In genomic region chr19:48302600-48302959, GRCh38 we compare ENCODE assay signal across 28 cellular contexts. TPM values are rescaled to one million over a fixed set of nuclear protein-coding genes. Genes with fewer than 3 reads are reported as not detected.
"Had no signal": no experiment of that assay in that cellular context is flagged by ENCODE, and none has a peak within 500 bp of the region (broad histone marks: within the 10 kb centered on the region; RNA-seq: fewer than 3 reads in every experiment).

No MANE protein-coding gene starts in this region.

- DNase-seq: activated B cell treated with CpG ODN at 0.5 μM for 24 hours; activated CD4-positive, alpha-beta T cell treated with anti-CD3 and anti-CD28 coated beads for 48 hours; activated CD4-positive, alpha-beta T cell treated with anti-CD3 and anti-CD28 coated beads, Interleukin-2, amount 50 U/mL, for 1 hour; activated CD4-positive, alpha-beta T cell treated with anti-CD3 and anti-CD28 coated beads, Interleukin-2, amount 50 U/mL, for 48 hours; activated CD8-positive, alpha-beta memory T cell treated with anti-CD3 and anti-CD28 coated beads for 24 hours; activated CD8-positive, alpha-beta T cell treated with anti-CD3 and anti-CD28 coated beads for 36 hours; activated effector memory CD4-positive, alpha-beta T cell treated with Interleukin-2 at 50 U/mL for 16 hours; activated gamma-delta T cell treated with Interleukin-2 at 50 U/mL for 16 hours; activated naive CD4-positive, alpha-beta T cell treated with anti-CD3 and anti-CD28 coated beads, Interleukin-2, amount 50 U/mL, for 16 hours; activated naive CD4-positive, alpha-beta T cell treated with Interleukin-2 at 50 U/mL for 16 hours; activated T-cell treated with anti-CD3 and anti-CD28 coated beads, Interleukin-2, amount 50 U/mL, for 4 hours; amniotic stem cell; anterior cingulate cortex; brain microvascular endothelial cell; dorsolateral prefrontal cortex; effector memory CD4-positive, alpha-beta T cell; endodermal cell; foreskin fibroblast; heart right ventricle; T-helper 2 cell had no signal

- H3K27ac ChIP-seq: brain microvascular endothelial cell, coronary artery, dorsolateral prefrontal cortex, gastroesophageal sphincter, heart right ventricle, VCaP had no signal

- H3K36me3 ChIP-seq: brain microvascular endothelial cell, gastroesophageal sphincter, heart right ventricle had no signal

- H3K9me3 ChIP-seq: gastroesophageal sphincter, heart right ventricle had no signal

- FAIRE-seq: astrocyte had no signal

- H3K4me1 ChIP-seq: gastroesophageal sphincter, heart right ventricle had no signal

- H3K27me3 ChIP-seq: brain microvascular endothelial cell, dorsolateral prefrontal cortex, gastroesophageal sphincter had no signal

- ATAC-seq: activated CD4-positive, CD25-positive, alpha-beta regulatory T cell treated with anti-CD3 and anti-CD28 coated beads, Interleukin-2, amount 50 U/mL, for 24 hours; activated CD8-positive, alpha-beta T cell treated with anti-CD3 and anti-CD28 coated beads for 36 hours; activated T-cell treated with anti-CD3 and anti-CD28 coated beads, Interleukin-2, amount 50 U/mL, for 4 hours; activated T-helper 17 cell treated with anti-CD3 and anti-CD28 coated beads, Interleukin-2, amount 50 U/mL, for 72 hours; gastroesophageal sphincter; heart right ventricle had no signal

- H3K4me3 ChIP-seq: coronary artery, dorsolateral prefrontal cortex, gastroesophageal sphincter, heart right ventricle had no signal

RNA-seq across cellular contexts. Expression of gene ZNF114, which starts 32.7 kb away (rescaled TPM):
- total RNA-seq: esophagus mucosa; T-helper 1 cell treated with Interleukin-12 subunit alpha and Interleukin-12 subunit beta and Interleukin-4 antibody, amounts not matched to agents 30 ng/mL and 1 ng/mL, for 36 hours had no signal
